Comparison of ENCODE assay signal across 8 cellular contexts in genomic region chr9:128683340-128684064, GRCh38. TPM values are rescaled to one million over a fixed set of nuclear protein-coding genes. Genes with fewer than 3 reads are reported as not detected.
DNase-seq lines count a peak whose midpoint lies in the region; ATAC-seq and TF ChIP-seq lines count a peak whose summit lies in the region.

No MANE protein-coding gene starts in this region.

- H3K27me3 ChIP-seq in MG63 (no peaks in the 10 kb centered on the region), psoas muscle (ENCODE audit: insufficient read depth in 3 of 3, low read length in 2 of 3) (no peaks in the 10 kb centered on the region)

- H3K27ac ChIP-seq in psoas muscle: no peak overlapping the region

- no peaks in the 10 kb centered on the region for H3K4me1 ChIP-seq in psoas muscle

- H3K36me3 ChIP-seq in MG63 (no peaks in the 10 kb centered on the region), psoas muscle (ENCODE audit: insufficient read depth in 1 of 2, low read depth in 1 of 2) (no peaks in the 10 kb centered on the region)

- DNase-seq in activated effector memory CD4-positive, alpha-beta T cell treated with anti-CD3 and anti-CD28 coated beads, Interleukin-2, amount 50 U/mL, for 16 hours: peak; percentile 73
- no peak for DNase-seq in activated effector memory CD4-positive, alpha-beta T cell treated with Interleukin-2 at 50 U/mL for 16 hours
- DNase-seq in MG63 (peak; percentile 46), left ventricle myocardium superior (peak; percentile 62), psoas muscle (no peak), GM19240 (ENCODE audit: insufficient read length, low spot score) (no peak)

- intact Hi-C loops in left ventricle myocardium superior (cut with micrococcal nuclease): no loop called here
- intact Hi-C loops in psoas muscle (cut with DNase I): no loop called here

- H3K4me3 ChIP-seq in MG63 (peak overlapping the region; percentile 68), psoas muscle (peak overlapping the region; percentile 62)

- peak overlapping the region; percentile 97 for H3K4me3 Mint-ChIP-seq in activated T-helper 17 cell treated with anti-CD3 and anti-CD28 coated beads, Interleukin-2, amount 50 U/mL, for 72 hours

- H3K27ac Mint-ChIP-seq in activated T-helper 17 cell treated with anti-CD3 and anti-CD28 coated beads, Interleukin-2, amount 50 U/mL, for 72 hours: peak overlapping the region; percentile 97

- ATAC-seq in activated T-helper 17 cell treated with anti-CD3 and anti-CD28 coated beads, Interleukin-2, amount 50 U/mL, for 72 hours (replicated peaks): peak; percentile 25
- ATAC-seq in left ventricle myocardium superior (peak; percentile 50), psoas muscle (no peak), GM21381 (IDR thresholded peaks at IDR 0.05; ENCODE audit: unreplicated experiment) (no peak)

- H3K27me3 Mint-ChIP-seq in activated T-helper 17 cell treated with anti-CD3 and anti-CD28 coated beads, Interleukin-2, amount 50 U/mL, for 72 hours: no peaks in the 10 kb centered on the region

- peaks cover 26% of the 10 kb centered on the region for H3K4me1 Mint-ChIP-seq in activated T-helper 17 cell treated with anti-CD3 and anti-CD28 coated beads, Interleukin-2, amount 50 U/mL, for 72 hours

- WGBS in psoas muscle, 3 donors: 24 to 31% (median 31%) methylated on average over 21 of the region's 21 CpGs

- peaks cover 22% of the 10 kb centered on the region for H3K36me3 Mint-ChIP-seq in activated T-helper 17 cell treated with anti-CD3 and anti-CD28 coated beads, Interleukin-2, amount 50 U/mL, for 72 hours (ENCODE audit: low read depth)

- no peaks in the 10 kb centered on the region for H3K9me3 Mint-ChIP-seq in activated T-helper 17 cell treated with anti-CD3 and anti-CD28 coated beads, Interleukin-2, amount 50 U/mL, for 72 hours

- TF ChIP-seq CTCF in psoas muscle (IDR thresholded peaks at IDR 0.05): no peak

- H3K9me3 ChIP-seq in MG63: no peaks in the 10 kb centered on the region
- no peaks in the 10 kb centered on the region for H3K9me3 ChIP-seq in psoas muscle

RNA-seq across cellular contexts. Expression of gene SET, which starts 5.5 kb away (rescaled TPM):
- total RNA-seq in MG63 (2014; rRNA removed; shearing (Covaris generic); ENCODE audit: low replicate concordance): 782 and 1,015 TPM in 2 replicates
- total RNA-seq in activated T-helper 17 cell treated with anti-CD3 and anti-CD28 coated beads, Interleukin-2, amount 50 U/mL, for 72 hours: 100 to 1,000 TPM; 301 to 598 TPM
- total RNA-seq in left ventricle myocardium superior: 201 TPM
- total RNA-seq in psoas muscle: 100 to 1,000 TPM; 171 to 283 (median 203) TPM
- 100 to 1,000 TPM; 141 to 244 (median 230) TPM for polyA plus RNA-seq in psoas muscle

RNA-seq across cellular contexts. Expression of gene PKN3, which starts 18.8 kb away (rescaled TPM):
- total RNA-seq in MG63 (2014; rRNA removed; shearing (Covaris generic); ENCODE audit: low replicate concordance): 10.2 and 10.5 TPM in 2 replicates
- total RNA-seq in activated T-helper 17 cell treated with anti-CD3 and anti-CD28 coated beads, Interleukin-2, amount 50 U/mL, for 72 hours: 1 to 10 TPM; 4.1 to 9.1 TPM
- 5.9 TPM for total RNA-seq in left ventricle myocardium superior
- 1 to 10 TPM; 2.6 to 5.0 (median 3.4) TPM for total RNA-seq in psoas muscle
- 1 to 10 TPM; 2.9 to 4.4 (median 3.1) TPM for polyA plus RNA-seq in psoas muscle

RNA-seq across cellular contexts. Expression of gene DYNC2I2, which starts 26.9 kb away (rescaled TPM):
- 117 and 122 TPM in 2 replicates for total RNA-seq in MG63 (2014; rRNA removed; shearing (Covaris generic); ENCODE audit: low replicate concordance)
- total RNA-seq in activated T-helper 17 cell treated with anti-CD3 and anti-CD28 coated beads, Interleukin-2, amount 50 U/mL, for 72 hours: 10 to 100 TPM; 29.4 to 39.8 TPM
- 36.8 TPM for total RNA-seq in left ventricle myocardium superior
- 10 to 100 TPM in 2 of 4 donors, 1 to 10 TPM in 2; 6.3 to 10.3 (median 8.6) TPM for total RNA-seq in psoas muscle
- polyA plus RNA-seq in psoas muscle: 10 to 100 TPM; 19.0 to 29.1 (median 25.0) TPM

RNA-seq across cellular contexts. Expression of gene ZDHHC12, which starts 40.4 kb away (rescaled TPM):
- total RNA-seq in MG63 (2014; rRNA removed; shearing (Covaris generic); ENCODE audit: low replicate concordance): 22.7 and 26.6 TPM in 2 replicates
- 10 to 100 TPM; 44.8 to 60.9 TPM for total RNA-seq in activated T-helper 17 cell treated with anti-CD3 and anti-CD28 coated beads, Interleukin-2, amount 50 U/mL, for 72 hours
- total RNA-seq in left ventricle myocardium superior (5.7 TPM), psoas muscle (1 to 10 TPM; 4.5 to 7.2 (median 5.0) TPM)
- polyA plus RNA-seq in psoas muscle: 10 to 100 TPM in 2 of 3 donors, 1 to 10 TPM in 1; 9.7 to 18.5 (median 12.4) TPM

Comparison
In these comparisons a context has a peak if more than half of its experiments do, and no peak if none do; other contexts are left out.
1. DNase-seq: peak in activated effector memory CD4-positive, alpha-beta T cell treated with anti-CD3 and anti-CD28 coated beads, Interleukin-2, amount 50 U/mL, for 16 hours (single experiment), MG63 (single experiment) and left ventricle myocardium superior (single experiment); none in activated effector memory CD4-positive, alpha-beta T cell treated with Interleukin-2 at 50 U/mL for 16 hours (single experiment), psoas muscle (0 of 2) and GM19240 (single experiment).
2. ATAC-seq: peak in activated T-helper 17 cell treated with anti-CD3 and anti-CD28 coated beads, Interleukin-2, amount 50 U/mL, for 72 hours (single experiment) and left ventricle myocardium superior (single experiment); none in psoas muscle (0 of 4) and GM21381 (single experiment).